In the genomic region with DNA sequence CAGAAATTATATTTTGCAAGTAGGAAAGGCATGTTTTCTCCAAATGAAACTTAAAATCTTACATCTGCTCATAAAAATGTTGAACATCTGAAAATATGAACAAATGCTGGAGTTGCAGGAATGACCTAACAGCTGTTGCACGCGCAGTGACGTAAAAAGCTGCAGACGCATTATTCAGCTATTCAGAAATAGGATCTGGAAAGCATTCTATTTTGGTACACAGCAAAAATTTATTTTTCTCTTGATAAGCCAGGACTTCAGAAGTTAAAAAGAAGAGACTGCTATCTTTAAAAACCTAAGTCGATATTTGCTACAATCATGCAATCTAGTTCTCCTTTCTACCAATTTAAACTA, we compare ENCODE assay signal across 1 cellular context.
TF ChIP-seq lines count a peak whose summit lies in the region.

No MANE protein-coding gene starts in this region.

TF ChIP-seq in HepG2, 621 proteins besides CTCF, POLR2A, EP300 and RAD21 (continued from another document):
- TF ChIP-seq, protein P1, sequence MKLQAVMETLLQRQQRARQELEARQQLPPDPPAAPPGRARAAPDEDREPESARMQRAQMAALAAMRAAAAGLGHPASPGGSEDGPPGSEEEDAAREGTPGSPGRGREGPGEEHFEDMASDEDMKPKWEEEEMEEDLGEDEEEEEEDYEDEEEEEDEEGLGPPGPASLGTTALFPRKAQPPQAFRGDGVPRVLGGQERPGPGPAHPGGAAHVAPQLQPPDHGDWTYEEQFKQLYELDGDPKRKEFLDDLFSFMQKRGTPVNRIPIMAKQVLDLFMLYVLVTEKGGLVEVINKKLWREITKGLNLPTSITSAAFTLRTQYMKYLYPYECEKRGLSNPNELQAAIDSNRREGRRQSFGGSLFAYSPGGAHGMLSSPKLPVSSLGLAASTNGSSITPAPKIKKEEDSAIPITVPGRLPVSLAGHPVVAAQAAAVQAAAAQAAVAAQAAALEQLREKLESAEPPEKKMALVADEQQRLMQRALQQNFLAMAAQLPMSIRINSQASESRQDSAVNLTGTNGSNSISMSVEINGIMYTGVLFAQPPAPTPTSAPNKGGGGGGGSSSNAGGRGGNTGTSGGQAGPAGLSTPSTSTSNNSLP (IDR thresholded peaks at IDR 0.05; ENCODE audit: low read depth, low read length): no peak
- TF ChIP-seq ZIK1 (CRISPR knock-in tag; IDR thresholded peaks at IDR 0.05; ENCODE audit: borderline replicate concordance, low read depth): no peak
